ENCODE assay signal across 9 cellular contexts in genomic region chr5:140926903-140927573, GRCh38. TPM values are rescaled to one million over a fixed set of nuclear protein-coding genes. Genes with fewer than 3 reads are reported as not detected.
DNase-seq lines count a peak whose midpoint lies in the region; ATAC-seq and TF ChIP-seq lines count a peak whose summit lies in the region.
"Had no signal": no experiment of that assay in that cellular context is flagged by ENCODE, and none has a peak within 500 bp of the region (broad histone marks: within the 10 kb centered on the region; RNA-seq: fewer than 3 reads in every experiment).

No MANE protein-coding gene starts in this region.

- no peaks in the 10 kb centered on the region for H3K27me3 ChIP-seq in ascending aorta
- H3K27me3 ChIP-seq: BLaER1 treated with 17β-estradiol and CSF1 and Interleukin-3, amounts not matched to agents 10 nM and 100 nM had no signal

- peak overlapping the region; percentile 65 for H3K27ac Mint-ChIP-seq in stimulated activated naive B cell treated with anti-CD40 and anti-IgM and Interleukin-4, amounts not matched to agents 10 μg/mL and 1 μg/mL and 100 μg/mL, for 72 hours

- DNase-seq in NCI-H146 (lab: John Stamatoyannopoulos, UW) (peak; percentile 71), NCI-H146 treated with DMSO at 0.1 percent for 48 hours (lab: John Stamatoyannopoulos, UW; ENCODE audit: unreplicated experiment) (no peak), ascending aorta (ENCODE audit: low spot score in 2 of 2) (no peak), iPS-NIHi11 (ENCODE audit: low spot score) (peak; percentile 43), GM19240 (ENCODE audit: insufficient read length, low spot score) (no peak), NCI-H2107 treated with DMSO at 0.1 percent for 48 hours (lab: John Stamatoyannopoulos, UW; ENCODE audit: unreplicated experiment) (no peak)
- no peak for DNase-seq in stimulated activated naive B cell treated with anti-CD40 and anti-IgM and Interleukin-4, amounts not matched to agents 10 μg/mL and 1 μg/mL and 100 μg/mL, for 72 hours

- H3K27ac ChIP-seq in ascending aorta, result no peak overlapping the region
- H3K27ac ChIP-seq: BLaER1 treated with 17β-estradiol and CSF1 and Interleukin-3, amounts not matched to agents 10 nM and 100 nM had no signal

- peaks cover 0 to 6% of the 10 kb centered on the region in 2 donors for H3K9me3 Mint-ChIP-seq in stimulated activated naive B cell treated with anti-CD40 and anti-IgM and Interleukin-4, amounts not matched to agents 10 μg/mL and 1 μg/mL and 100 μg/mL, for 72 hours

- no peaks in the 10 kb centered on the region for H3K9me3 ChIP-seq in ascending aorta

- H3K27me3 Mint-ChIP-seq in stimulated activated naive B cell treated with anti-CD40 and anti-IgM and Interleukin-4, amounts not matched to agents 10 μg/mL and 1 μg/mL and 100 μg/mL, for 72 hours, result peaks cover 48 to 65% of the 10 kb centered on the region in 2 donors

- peak overlapping the region; percentile 55 to 67 for H3K4me3 ChIP-seq in ascending aorta
- H3K4me3 ChIP-seq: BLaER1 treated with 17β-estradiol and CSF1 and Interleukin-3, amounts not matched to agents 10 nM and 100 nM had no signal

- TF ChIP-seq CTCF in ascending aorta (IDR thresholded peaks at IDR 0.05), result no peak

- H3K4me1 ChIP-seq in ascending aorta, result peaks cover 0 to 6% of the 10 kb centered on the region in 2 donors
- H3K4me1 ChIP-seq: BLaER1 treated with 17β-estradiol and CSF1 and Interleukin-3, amounts not matched to agents 10 nM and 100 nM had no signal

- no peak for ATAC-seq in stimulated activated naive B cell treated with anti-CD40 and anti-IgM and Interleukin-4, amounts not matched to agents 10 μg/mL and 1 μg/mL and 100 μg/mL, for 72 hours (replicated peaks)
- no peak for ATAC-seq in GM21619 (IDR thresholded peaks at IDR 0.05; ENCODE audit: unreplicated experiment)

- intact Hi-C loops in ascending aorta (cut with DNase I), result loop anchor here (1.0 kb wide), 1 partner anchor 114 kb away; no protein-coding TSS in a partner anchor

- peaks cover 3 to 16% of the 10 kb centered on the region in 2 donors for H3K4me1 Mint-ChIP-seq in stimulated activated naive B cell treated with anti-CD40 and anti-IgM and Interleukin-4, amounts not matched to agents 10 μg/mL and 1 μg/mL and 100 μg/mL, for 72 hours

- H3K36me3 ChIP-seq in ascending aorta, result no peaks in the 10 kb centered on the region
- H3K36me3 ChIP-seq: BLaER1 treated with 17β-estradiol and CSF1 and Interleukin-3, amounts not matched to agents 10 nM and 100 nM had no signal

- H3K36me3 Mint-ChIP-seq in stimulated activated naive B cell treated with anti-CD40 and anti-IgM and Interleukin-4, amounts not matched to agents 10 μg/mL and 1 μg/mL and 100 μg/mL, for 72 hours, result no peaks in the 10 kb centered on the region

- peak overlapping the region; percentile 32 to 59 for H3K4me3 Mint-ChIP-seq in stimulated activated naive B cell treated with anti-CD40 and anti-IgM and Interleukin-4, amounts not matched to agents 10 μg/mL and 1 μg/mL and 100 μg/mL, for 72 hours

RNA-seq across cellular contexts. Expression of gene PCDHAC1, which starts 0.9 kb away (rescaled TPM):
- total RNA-seq in ascending aorta, result 0.32 TPM

RNA-seq across cellular contexts. Expression of gene PCDHAC2, which starts 39.2 kb away (rescaled TPM):
- not detected for total RNA-seq in ascending aorta

RNA-seq across cellular contexts. Expression of gene PCDHA13, which starts 45.1 kb away (rescaled TPM):
- 0.21 TPM for total RNA-seq in ascending aorta

RNA-seq across cellular contexts. Expression of gene PCDHA12, which starts 51.9 kb away (rescaled TPM):
- not detected for total RNA-seq in ascending aorta

RNA-seq across cellular contexts. Expression of gene PCDHA11, which starts 58.3 kb away (rescaled TPM):
- total RNA-seq in ascending aorta, result not detected

Comparison
In these comparisons a context has a peak if more than half of its experiments do, and no peak if none do; other contexts are left out.
1. DNase-seq: peak in NCI-H146 (single experiment) and iPS-NIHi11 (single experiment); none in NCI-H146 treated with DMSO at 0.1 percent for 48 hours (single experiment), ascending aorta (0 of 2), stimulated activated naive B cell treated with anti-CD40 and anti-IgM and Interleukin-4, amounts not matched to agents 10 μg/mL and 1 μg/mL and 100 μg/mL, for 72 hours (single experiment), GM19240 (single experiment) and NCI-H2107 treated with DMSO at 0.1 percent for 48 hours (single experiment).